In genomic region chr12:119667577-119668314, GRCh38 we compare ENCODE assay signal across 9 cellular contexts. TPM values are rescaled to one million over a fixed set of nuclear protein-coding genes. Genes with fewer than 3 reads are reported as not detected.
DNase-seq lines count a peak whose midpoint lies in the region; ATAC-seq, FAIRE-seq and TF ChIP-seq lines count a peak whose summit lies in the region.
"Had no signal": no experiment of that assay in that cellular context is flagged by ENCODE, and none has a peak within 500 bp of the region (broad histone marks: within the 10 kb centered on the region; RNA-seq: fewer than 3 reads in every experiment).

PRKAB1 (plus strand) TSS chr12:119668133; CDS start chr12:119668245, 112 bp downstream.

- TF ChIP-seq CTCF in AG09309 (IDR thresholded peaks at IDR 0.05; ENCODE audit: control insufficient read depth, insufficient read depth, low read depth, low read length, missing control alignments) = peak; percentile 73
- TF ChIP-seq CTCF in WI38 (IDR thresholded peaks at IDR 0.05; ENCODE audit: low read depth, low read length) = peak; percentile 93
- TF ChIP-seq CTCF in bronchial epithelial cell (IDR thresholded peaks at IDR 0.05; ENCODE audit: insufficient read depth, low read length, severe bottlenecking) = peak; percentile 89

- no peaks in the 10 kb centered on the region for H3K27me3 ChIP-seq in bronchial epithelial cell (ENCODE audit: control insufficient read depth, insufficient read depth, low read length)

- peak; percentile 77 for DNase-seq in AG09309 (ENCODE audit: low read depth)
- DNase-seq in NCI-H2227 (lab: John Stamatoyannopoulos, UW; ENCODE audit: unreplicated experiment) = peak; percentile 99
- DNase-seq in bronchial epithelial cell (ENCODE audit: low read depth) = peak; percentile 97
- peak; percentile 99 for DNase-seq in iPS-NIHi7 (ENCODE audit: extremely low spot score)
- DNase-seq in smooth muscle cell of the brain vasculature (ENCODE audit: low read depth, low spot score) = peak; percentile 86

- peaks cover 2% of the 10 kb centered on the region for H3K36me3 ChIP-seq in bronchial epithelial cell (ENCODE audit: control insufficient read depth, insufficient read depth, low read length)

- FAIRE-seq in bronchial epithelial cell (lab: Jason Lieb, UNC) = no peak
- FAIRE-seq: islet of Langerhans had no signal

- H3K4me3 ChIP-seq in AG09309 (ENCODE audit: control insufficient read depth, low read depth, low read length) = peak within 1 kb of the TSS; percentile 100
- peak within 1 kb of the TSS; percentile 99 for H3K4me3 ChIP-seq in WI38 (ENCODE audit: low read depth, low read length)
- peak within 1 kb of the TSS; percentile 78 for H3K4me3 ChIP-seq in bronchial epithelial cell (ENCODE audit: low read depth, low read length)

- ATAC-seq in GM18907 (IDR thresholded peaks at IDR 0.05; ENCODE audit: unreplicated experiment) (peak; percentile 97), HG03159 (IDR thresholded peaks at IDR 0.05; ENCODE audit: unreplicated experiment) (peak; percentile 95)

RNA-seq across cellular contexts. Expression of gene PRKAB1, which starts in this region (rescaled TPM):
- total RNA-seq in bronchial epithelial cell = 14.1 and 19.5 TPM in 2 replicates

Comparison
In these comparisons a context has a peak if more than half of its experiments do, and no peak if none do; other contexts are left out.
1. Peak in every context shown above with its lines: DNase-seq, ATAC-seq and H3K4me3 ChIP-seq.